ENCODE assay signal across 1 cellular context in the genomic region with DNA sequence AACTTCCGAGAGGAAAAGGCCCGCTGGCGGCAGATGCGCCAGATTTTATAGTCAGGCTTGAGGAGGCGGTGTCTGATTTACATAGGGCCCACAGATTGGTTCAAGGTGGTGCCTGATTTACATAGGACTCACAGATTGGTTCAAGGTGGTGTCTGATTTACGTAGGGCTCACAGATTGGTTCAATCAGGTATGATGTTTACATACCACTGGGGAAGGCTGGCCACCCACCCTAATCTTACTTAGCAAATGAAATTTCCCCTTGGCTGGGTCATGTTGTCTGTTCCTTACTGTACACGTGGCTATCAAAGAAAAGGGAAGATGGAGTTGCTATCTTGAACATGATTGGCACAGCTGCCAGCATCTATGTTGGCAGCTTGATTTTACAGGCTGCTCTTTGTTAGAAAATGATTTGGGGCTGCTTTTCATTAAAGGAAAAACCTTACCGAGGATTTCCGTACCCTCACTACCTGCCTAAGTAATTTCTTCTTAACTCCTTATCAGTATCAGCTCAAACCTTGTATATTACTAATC.
TF ChIP-seq lines count a peak whose summit lies in the region.

No MANE protein-coding gene starts in this region.

TF ChIP-seq in IMR-90, 13 proteins besides CTCF, POLR2A, EP300 and RAD21 (continued from another document):
- TF ChIP-seq, protein P1, sequence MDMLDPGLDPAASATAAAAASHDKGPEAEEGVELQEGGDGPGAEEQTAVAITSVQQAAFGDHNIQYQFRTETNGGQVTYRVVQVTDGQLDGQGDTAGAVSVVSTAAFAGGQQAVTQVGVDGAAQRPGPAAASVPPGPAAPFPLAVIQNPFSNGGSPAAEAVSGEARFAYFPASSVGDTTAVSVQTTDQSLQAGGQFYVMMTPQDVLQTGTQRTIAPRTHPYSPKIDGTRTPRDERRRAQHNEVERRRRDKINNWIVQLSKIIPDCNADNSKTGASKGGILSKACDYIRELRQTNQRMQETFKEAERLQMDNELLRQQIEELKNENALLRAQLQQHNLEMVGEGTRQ (IDR thresholded peaks at IDR 0.05; ENCODE audit: low read depth, low read length) = no peak
- no peak for TF ChIP-seq CEBPB (IDR thresholded peaks at IDR 0.05; ENCODE audit: low read depth, low read length)
- no peak for TF ChIP-seq MXI1 (IDR thresholded peaks at IDR 0.05; ENCODE audit: borderline replicate concordance, low read depth, low read length)
- no peak for TF ChIP-seq CHD1 (IDR thresholded peaks at IDR 0.05; ENCODE audit: low read depth, low read length)
- no peak for TF ChIP-seq NFE2L2 (IDR thresholded peaks at IDR 0.05; ENCODE audit: low read depth, low read length)
- TF ChIP-seq FOS (IDR thresholded peaks at IDR 0.05; ENCODE audit: low read depth, low read length) = no peak
- no peak for TF ChIP-seq SMC3 (IDR thresholded peaks at IDR 0.05; ENCODE audit: low read depth, low read length)
TF ChIP-seq in IMR-90: peak in this region for 0.
